In genomic region chr22:42343136-42343484, GRCh38 we compare ENCODE assay signal across 8 cellular contexts.
DNase-seq lines count a peak whose midpoint lies in the region; ATAC-seq and TF ChIP-seq lines count a peak whose summit lies in the region.

No MANE protein-coding gene starts in this region.

- H3K4me1 ChIP-seq in heart left ventricle, result peaks cover 0 to 14% (median 2%) of the 10 kb centered on the region in 12 donors
- H3K4me1 ChIP-seq in urinary bladder (ENCODE audit: insufficient read depth), result no peaks in the 10 kb centered on the region

- H3K36me3 ChIP-seq in heart left ventricle, result no peaks in the 10 kb centered on the region
- H3K36me3 ChIP-seq in urinary bladder (ENCODE audit: insufficient read depth), result no peaks in the 10 kb centered on the region

- H3K27me3 ChIP-seq in heart left ventricle, result peaks cover 0 to 22% (median 0%) of the 10 kb centered on the region in 9 donors

- DNase-seq in heart left ventricle, result no peak
- no peak for DNase-seq in left cardiac atrium
- DNase-seq in activated T-cell treated with anti-CD3 and anti-CD28 coated beads, Interleukin-2, amount 50 U/mL, for 24 hours, result peak; percentile 62
- peak; percentile 87 for DNase-seq in left kidney (ENCODE audit: low read depth, low spot score)
- DNase-seq in DMS79 treated with DMSO at 0.1 percent for 48 hours (lab: John Stamatoyannopoulos, UW), result no peak
- DNase-seq in SK-N-DZ (ENCODE audit: low spot score), result no peak
- DNase-seq in SW 1271 (lab: John Stamatoyannopoulos, UW), result no peak

- ATAC-seq in heart left ventricle, result no peak
- no peak for ATAC-seq in left cardiac atrium

- 24 to 67% (median 38%) methylated on average over 5 to 27 of the region's 27 CpGs for WGBS in heart left ventricle, 4 donors
- WGBS in urinary bladder, result 21% methylated on average over 27 of the region's 27 CpGs

- no peaks in the 10 kb centered on the region for H3K9me3 Mint-ChIP-seq in activated T-cell treated with anti-CD3 and anti-CD28 coated beads, Interleukin-2, amount 50 U/mL, for 24 hours

- H3K9me3 ChIP-seq in heart left ventricle, result no peaks in the 10 kb centered on the region

- peak overlapping the region in 10 of 12 donors; percentile 35 to 61 (median 48) for H3K4me3 ChIP-seq in heart left ventricle
- peak overlapping the region; percentile 63 for H3K4me3 ChIP-seq in urinary bladder (ENCODE audit: low read depth, low read length)

- no peaks in the 10 kb centered on the region for H3K36me3 Mint-ChIP-seq in activated T-cell treated with anti-CD3 and anti-CD28 coated beads, Interleukin-2, amount 50 U/mL, for 24 hours (ENCODE audit: low read depth)

- no peak for TF ChIP-seq POLR2A in heart left ventricle (IDR thresholded peaks at IDR 0.05)

- no peak overlapping the region for H3K27ac Mint-ChIP-seq in activated T-cell treated with anti-CD3 and anti-CD28 coated beads, Interleukin-2, amount 50 U/mL, for 24 hours

- TF ChIP-seq CTCF in heart left ventricle (IDR thresholded peaks at IDR 0.05), result no peak

- H3K27ac ChIP-seq in heart left ventricle (peak overlapping the region in 2 of 12 donors; percentile 29 to 47), urinary bladder (ENCODE audit: low read depth) (no peak overlapping the region)

- peak overlapping the region; percentile 66 for H3K4me3 Mint-ChIP-seq in activated T-cell treated with anti-CD3 and anti-CD28 coated beads, Interleukin-2, amount 50 U/mL, for 24 hours

- intact Hi-C loops in heart left ventricle (cut with DNase I) (no loop called here), left cardiac atrium (cut with DNase I) (no loop called here)

- no peaks in the 10 kb centered on the region for H3K27me3 Mint-ChIP-seq in activated T-cell treated with anti-CD3 and anti-CD28 coated beads, Interleukin-2, amount 50 U/mL, for 24 hours

- peaks cover 10% of the 10 kb centered on the region for H3K4me1 Mint-ChIP-seq in activated T-cell treated with anti-CD3 and anti-CD28 coated beads, Interleukin-2, amount 50 U/mL, for 24 hours (ENCODE audit: low read depth)

Comparison
In these comparisons a context has a peak if more than half of its experiments do, and no peak if none do; other contexts are left out.
1. DNase-seq: peak in activated T-cell treated with anti-CD3 and anti-CD28 coated beads, Interleukin-2, amount 50 U/mL, for 24 hours (single experiment) and left kidney (single experiment); none in heart left ventricle (0 of 5), left cardiac atrium (single experiment), DMS79 treated with DMSO at 0.1 percent for 48 hours (single experiment), SK-N-DZ (single experiment) and SW 1271 (0 of 2).